In genomic region chr10:111240348-111240747, GRCh38 we compare ENCODE assay signal across 1 cellular context.
TF ChIP-seq lines count a peak whose summit lies in the region.

No MANE protein-coding gene starts in this region.

TF ChIP-seq in HepG2, 621 proteins besides CTCF, POLR2A, EP300 and RAD21 (continued from another document):
- TF ChIP-seq PRDM10 (CRISPR knock-in tag; IDR thresholded peaks at IDR 0.05; ENCODE audit: low read depth) = no peak
- no peak for TF ChIP-seq ATF2 (CRISPR knock-in tag; IDR thresholded peaks at IDR 0.05)
- TF ChIP-seq MAFK (conservative IDR thresholded peaks at IDR 0.05 in 1 of 2, IDR thresholded peaks at IDR 0.05 in 1 of 2; ENCODE audit: low read length in 2 of 2) = peak; percentile 68 to 77; a peak in 3 of 4 replicates
- TF ChIP-seq ATF7-NPFF (CRISPR knock-in tag; IDR thresholded peaks at IDR 0.05; ENCODE audit: low read depth) = no peak
- TF ChIP-seq ELF1 (CRISPR knock-in tag; IDR thresholded peaks at IDR 0.05) = no peak
- TF ChIP-seq ISL2 (CRISPR knock-in tag; IDR thresholded peaks at IDR 0.05) = no peak
- no peak for TF ChIP-seq KDM6A (CRISPR knock-in tag; IDR thresholded peaks at IDR 0.05; ENCODE audit: low read depth)
- TF ChIP-seq HNF4A (CRISPR knock-in tag; IDR thresholded peaks at IDR 0.05) = no peak
- no peak for TF ChIP-seq NFE2 (CRISPR knock-in tag; IDR thresholded peaks at IDR 0.05)
- no peak for TF ChIP-seq ZBTB3 (CRISPR knock-in tag; IDR thresholded peaks at IDR 0.05; ENCODE audit: borderline replicate concordance, low read depth)
